20 cellular contexts compared by ENCODE assay signal in the genomic region with DNA sequence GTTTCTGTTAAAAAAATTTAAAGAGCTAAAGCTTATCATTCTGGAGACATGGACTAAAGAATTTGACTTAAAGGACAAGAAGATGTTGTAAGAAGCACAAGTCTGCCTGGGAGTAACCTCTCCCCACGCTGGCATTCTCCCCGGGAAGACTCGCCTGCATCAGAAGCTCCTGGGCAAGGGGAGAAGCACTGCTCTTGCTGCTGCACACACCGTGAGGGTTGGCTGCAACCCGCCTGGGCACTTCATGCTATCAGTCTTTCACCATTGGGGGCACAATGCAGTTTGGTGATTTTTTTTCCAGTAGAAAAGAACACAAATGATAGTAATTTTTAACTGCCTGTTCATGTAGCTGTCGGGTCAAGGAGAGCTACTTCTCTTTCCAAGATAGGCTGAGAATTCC.
"Had no signal": no experiment of that assay in that cellular context is flagged by ENCODE, and none has a peak within 500 bp of the region (broad histone marks: within the 10 kb centered on the region; RNA-seq: fewer than 3 reads in every experiment).

No MANE protein-coding gene starts in this region.

- H3K27ac ChIP-seq: epithelial cell of prostate, esophagus squamous epithelium, heart right ventricle, right atrium auricular region, sigmoid colon, skin epidermis, suprapubic skin, thyroid gland had no signal

- H3K27ac Mint-ChIP-seq: naive thymus-derived CD4-positive, alpha-beta T cell; type B pancreatic cell had no signal

- H3K4me3 Mint-ChIP-seq: naive thymus-derived CD4-positive, alpha-beta T cell; neural crest cell; type B pancreatic cell had no signal

- H3K4me3 ChIP-seq: esophagus squamous epithelium, heart right ventricle, right atrium auricular region, sigmoid colon, skin epidermis, suprapubic skin, thyroid gland had no signal

- H3K27me3 ChIP-seq: heart right ventricle, right atrium auricular region, sigmoid colon, suprapubic skin, thyroid gland had no signal

- ATAC-seq: heart right ventricle; naive thymus-derived CD4-positive, alpha-beta T cell; stimulated activated naive CD8-positive, alpha-beta T cell treated with anti-CD3 and anti-CD28 coated beads, Interleukin-15, Interleukin-2, amounts not matched to agents 100 U/mL and 50 U/mL, for 24 hours had no signal

- H3K36me3 Mint-ChIP-seq: naive thymus-derived CD4-positive, alpha-beta T cell had no signal

- H3K9me3 ChIP-seq: esophagus squamous epithelium, heart right ventricle, right atrium auricular region, sigmoid colon, suprapubic skin, thyroid gland had no signal

- H3K4me1 ChIP-seq: esophagus squamous epithelium, heart right ventricle, right atrium auricular region, sigmoid colon, suprapubic skin, thyroid gland had no signal

- DNase-seq: effector memory CD4-positive, alpha-beta T cell; esophagus squamous epithelium; heart right ventricle; hypothalamus; kidney glomerular epithelial cell; naive thymus-derived CD4-positive, alpha-beta T cell; sigmoid colon; stimulated activated CD4-positive, alpha-beta T cell treated with anti-CD3 and anti-CD28 coated beads, Interleukin-12 subunit alpha, Interleukin-12 subunit beta, amount 100 ng/mL, for 4 hours; stimulated activated CD4-positive, alpha-beta T cell treated with anti-CD3 and anti-CD28 coated beads, Interleukin-2, amount 100 ng/mL, for 48 hours; stimulated activated naive CD8-positive, alpha-beta T cell treated with anti-CD3 and anti-CD28 coated beads, Interleukin-15, Interleukin-2, amounts not matched to agents 100 U/mL and 50 U/mL, for 24 hours; thyroid gland had no signal

- FAIRE-seq: frontal cortex, islet of Langerhans, urothelium cell line had no signal

- H3K4me1 Mint-ChIP-seq: naive thymus-derived CD4-positive, alpha-beta T cell had no signal
